ENCODE assay signal across 29 cellular contexts in genomic region chr6:130700397-130700796, GRCh38.
"Had no signal": no experiment of that assay in that cellular context is flagged by ENCODE, and none has a peak within 500 bp of the region (broad histone marks: within the 10 kb centered on the region; RNA-seq: fewer than 3 reads in every experiment).

No MANE protein-coding gene starts in this region.

- H3K27ac Mint-ChIP-seq: activated CD4-positive, alpha-beta memory T cell treated with anti-CD3 and anti-CD28 coated beads, Interleukin-2, amount 10 ng/mL, durations not matched to agents 7 days and 5 days; activated CD4-positive, alpha-beta T cell treated with anti-CD3 and anti-CD28 coated beads, Interleukin-2, amount 10 ng/mL, durations not matched to agents 7 days and 5 days; activated naive CD4-positive, alpha-beta T cell treated with anti-CD3 and anti-CD28 coated beads, Interleukin-2, amount 50 U/mL, for 72 hours; activated naive CD8-positive, alpha-beta T cell treated with anti-CD3 and anti-CD28 coated beads, Interleukin-2, amount 10 ng/mL, durations not matched to agents 7 days and 5 days; activated T-cell treated with anti-CD3 and anti-CD28 coated beads, Interleukin-2, amount 50 U/mL, for 24 hours; activated T-cell treated with anti-CD3 and anti-CD28 coated beads, Interleukin-2, amount 50 U/mL, for 72 hours; brain; endodermal cell had no signal

- H3K4me3 ChIP-seq: ascending aorta, breast epithelium, cardiac muscle cell, colonic mucosa, gastrocnemius medialis, heart left ventricle had no signal

- H3K27ac ChIP-seq: ascending aorta, breast epithelium, cardiac muscle cell, colonic mucosa, gastrocnemius medialis, heart left ventricle had no signal

- H3K27me3 ChIP-seq: ascending aorta, breast epithelium, cardiac muscle cell, colonic mucosa, gastrocnemius medialis, heart left ventricle had no signal

- H3K9me3 ChIP-seq: ascending aorta, breast epithelium, colonic mucosa, gastrocnemius medialis had no signal

- DNase-seq: activated CD4-positive, alpha-beta memory T cell treated with anti-CD3 and anti-CD28 coated beads, Interleukin-2, amount 10 ng/mL, durations not matched to agents 7 days and 5 days; activated CD4-positive, alpha-beta T cell treated with anti-CD3 and anti-CD28 coated beads for 1 hour; activated CD4-positive, alpha-beta T cell treated with anti-CD3 and anti-CD28 coated beads for 4 hours; activated CD4-positive, alpha-beta T cell treated with anti-CD3 and anti-CD28 coated beads, Interleukin-2, amount 10 ng/mL, durations not matched to agents 7 days and 5 days; activated CD4-positive, alpha-beta T cell treated with anti-CD3 and anti-CD28 coated beads, Interleukin-2, amount 50 U/mL, for 4 hours; activated CD8-positive, alpha-beta memory T cell treated with anti-CD3 and anti-CD28 coated beads, Interleukin-2, amount 50 U/mL, for 48 hours; activated gamma-delta T cell; activated naive CD4-positive, alpha-beta T cell; activated naive CD4-positive, alpha-beta T cell treated with anti-CD3 and anti-CD28 coated beads, Interleukin-2, amount 10 ng/mL, durations not matched to agents 7 days and 5 days; activated naive CD8-positive, alpha-beta T cell treated with anti-CD3 and anti-CD28 coated beads, Interleukin-2, amount 10 ng/mL, durations not matched to agents 7 days and 5 days; activated T-cell treated with anti-CD3 and anti-CD28 coated beads for 4 hours; activated T-cell treated with anti-CD3 and anti-CD28 coated beads, Interleukin-2, amount 50 U/mL, for 24 hours; activated T-cell treated with anti-CD3 and anti-CD28 coated beads, Interleukin-2, amount 50 U/mL, for 72 hours; central memory CD4-positive, alpha-beta T cell; cerebellar nuclear complex; colonic mucosa; effector CD8-positive, alpha-beta T cell; endodermal cell; foreskin fibroblast; gastrocnemius medialis; glutamatergic neuron; heart left ventricle; T-helper 2 cell had no signal

- H3K36me3 Mint-ChIP-seq: brain had no signal

- H3K4me3 Mint-ChIP-seq: activated CD4-positive, alpha-beta memory T cell treated with anti-CD3 and anti-CD28 coated beads, Interleukin-2, amount 10 ng/mL, durations not matched to agents 7 days and 5 days; activated CD4-positive, alpha-beta T cell treated with anti-CD3 and anti-CD28 coated beads, Interleukin-2, amount 10 ng/mL, durations not matched to agents 7 days and 5 days; activated naive CD4-positive, alpha-beta T cell treated with anti-CD3 and anti-CD28 coated beads, Interleukin-2, amount 10 ng/mL, durations not matched to agents 7 days and 5 days; activated naive CD8-positive, alpha-beta T cell treated with anti-CD3 and anti-CD28 coated beads, Interleukin-2, amount 10 ng/mL, durations not matched to agents 7 days and 5 days; activated T-cell treated with anti-CD3 and anti-CD28 coated beads, Interleukin-2, amount 50 U/mL, for 24 hours; activated T-cell treated with anti-CD3 and anti-CD28 coated beads, Interleukin-2, amount 50 U/mL, for 72 hours; brain; endodermal cell had no signal

- H3K36me3 ChIP-seq: ascending aorta, breast epithelium, cardiac muscle cell, colonic mucosa, gastrocnemius medialis, heart left ventricle had no signal

- H3K4me1 ChIP-seq: ascending aorta, breast epithelium, colonic mucosa, gastrocnemius medialis had no signal

- ATAC-seq: activated naive CD4-positive, alpha-beta T cell treated with anti-CD3 and anti-CD28 coated beads, Interleukin-2, amount 50 U/mL, for 72 hours; activated T-cell treated with anti-CD3 and anti-CD28 coated beads, Interleukin-2, amount 50 U/mL, for 72 hours; esophagus mucosa; gastrocnemius medialis; heart left ventricle had no signal

- H3K27me3 Mint-ChIP-seq: activated CD4-positive, alpha-beta memory T cell treated with anti-CD3 and anti-CD28 coated beads, Interleukin-2, amount 10 ng/mL, durations not matched to agents 7 days and 5 days; activated naive CD4-positive, alpha-beta T cell treated with anti-CD3 and anti-CD28 coated beads, Interleukin-2, amount 10 ng/mL, durations not matched to agents 7 days and 5 days; activated naive CD8-positive, alpha-beta T cell treated with anti-CD3 and anti-CD28 coated beads, Interleukin-2, amount 10 ng/mL, durations not matched to agents 7 days and 5 days; activated T-cell treated with anti-CD3 and anti-CD28 coated beads, Interleukin-2, amount 50 U/mL, for 24 hours had no signal
